In the genomic region with DNA sequence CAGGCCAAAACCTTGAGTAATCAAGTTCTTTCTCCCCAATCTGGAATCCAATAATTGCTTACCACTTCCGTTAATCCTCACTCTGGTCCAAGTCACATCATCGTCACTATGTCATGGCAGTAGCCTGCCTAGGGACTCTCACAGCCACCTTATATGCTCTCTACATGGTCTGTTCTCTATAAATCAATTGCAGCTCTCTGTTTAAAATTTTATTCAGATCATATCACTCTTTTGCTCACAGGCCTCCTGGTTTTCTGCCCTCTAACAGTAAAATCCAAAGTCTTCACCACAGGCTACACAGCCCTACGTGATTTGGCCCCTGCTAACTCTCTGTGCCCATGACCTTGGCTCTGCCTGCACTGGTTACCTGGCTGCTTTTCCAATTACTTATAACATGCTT, we compare ENCODE assay signal across 34 cellular contexts.
DNase-seq lines count a peak whose midpoint lies in the region; ATAC-seq, FAIRE-seq and TF ChIP-seq lines count a peak whose summit lies in the region.
"Had no signal": no experiment of that assay in that cellular context is flagged by ENCODE, and none has a peak within 500 bp of the region (broad histone marks: within the 10 kb centered on the region; RNA-seq: fewer than 3 reads in every experiment).

No MANE protein-coding gene starts in this region.

- no peak overlapping the region for H3K18ac ChIP-seq in IMR-90 (ENCODE audit: low read depth, low read length)

- no peak overlapping the region for H4K8ac ChIP-seq in IMR-90 (ENCODE audit: low read depth in 2 of 2, low read length in 2 of 2)

- no peak for TF ChIP-seq CTCF in SK-N-SH (IDR thresholded peaks at IDR 0.05)
- no peak for TF ChIP-seq CTCF in HepG2 (CRISPR knock-in tag; IDR thresholded peaks at IDR 0.05)
- no peak for TF ChIP-seq CTCF in right lobe of liver (IDR thresholded peaks at IDR 0.05)
- TF ChIP-seq CTCF in BE2C (IDR thresholded peaks at IDR 0.05; ENCODE audit: low read depth, low read length): no peak
- no peak for TF ChIP-seq CTCF in IMR-90 (conservative IDR thresholded peaks at IDR 0.05; ENCODE audit: low read depth, low read length)
- TF ChIP-seq CTCF in prostate gland (IDR thresholded peaks at IDR 0.05): no peak

- no peak overlapping the region for H3K14ac ChIP-seq in IMR-90 (replicated peaks; ENCODE audit: low read depth, low read length)

- H3K4me2 ChIP-seq in SK-N-SH (no peak overlapping the region), HepG2 (ENCODE audit: low read depth, low read length) (no peak overlapping the region), IMR-90 (ENCODE audit: low read depth, low read length) (no peak overlapping the region)
- H3K4me2 ChIP-seq: A549; BLaER1; BLaER1 treated with 17β-estradiol and CSF1 and Interleukin-3, amounts not matched to agents 10 nM and 100 nM had no signal

- H3K9me1 ChIP-seq in IMR-90 (ENCODE audit: insufficient read depth, low read length): 0 out of 2 replicates have a peak, but pooled peaks cover 3% of the 10 kb centered on the region

- H3K23ac ChIP-seq in IMR-90 (ENCODE audit: low read depth, low read length): no peak overlapping the region

- peaks cover 23 to 26% of the 10 kb centered on the region in 2 experiments for H3K79me1 ChIP-seq in IMR-90 (ENCODE audit: low read depth in 1 of 2, low read length in 2 of 2)

- H3K9ac ChIP-seq in SK-N-SH (no peak overlapping the region), HepG2 (ENCODE audit: insufficient read depth, low read depth, low read length) (no peak overlapping the region), IMR-90 (ENCODE audit: low read depth, low read length) (no peak overlapping the region)
- H3K9ac ChIP-seq: BLaER1; BLaER1 treated with 17β-estradiol and CSF1 and Interleukin-3, amounts not matched to agents 10 nM and 100 nM had no signal

- dilution Hi-C loops in IMR-90 (cut with HindIII; ENCODE audit: low sequenced_read_pairs, unreplicated experiment): no loop called here

- POLR2A ChIA-PET in SK-N-SH (lab: Yijun Ruan, JAX) (no interaction called here), HepG2 (lab: Yijun Ruan, JAX) (no interaction called here), IMR-90 (lab: Charles Lee; ENCODE audit: unreplicated experiment) (no interaction called here)

- no peak for FAIRE-seq in HepG2 (lab: Jason Lieb, UNC)
- FAIRE-seq: A204.1, A549, D721Med had no signal

- no peak overlapping the region for H2BK5ac ChIP-seq in IMR-90 (ENCODE audit: low read depth, low read length, poor library complexity, severe bottlenecking)

- peak; percentile 40 for DNase-seq in SK-N-SH
- no peak for DNase-seq in HepG2 (ENCODE audit: low spot score)
- no peak for DNase-seq in right lobe of liver
- peak; percentile 12 for DNase-seq in BE2C
- no peak for DNase-seq in IMR-90
- DNase-seq in prostate gland (ENCODE audit: low spot score): no peak
- DNase-seq: 8988T; ACHN; AML-193; C1 segment of cervical spinal cord; Caco-2; Calu3; CD4-positive, alpha-beta memory T cell; CD4-positive, alpha-beta T cell; CD4-positive, CD25-positive, alpha-beta regulatory T cell; CD8-positive, alpha-beta memory T cell; CD8-positive, alpha-beta T cell; COR-L47; DMS 273 treated with DMSO at 0.1 percent for 48 hours; DMS153; DMS53; DMS79; DMS79 treated with DMSO at 0.1 percent for 48 hours; DND-41; EL had no signal

- H4K20me1 ChIP-seq in SK-N-SH (ENCODE audit: insufficient read depth) (no peaks in the 10 kb centered on the region), HepG2 (ENCODE audit: insufficient read depth, low read length) (no peaks in the 10 kb centered on the region), IMR-90 (ENCODE audit: insufficient read depth, low read length) (no peaks in the 10 kb centered on the region)
- H4K20me1 ChIP-seq: BLaER1 treated with 17β-estradiol and CSF1 and Interleukin-3, amounts not matched to agents 10 nM and 100 nM had no signal

- intact Hi-C loops in HepG2 (cut with micrococcal nuclease; ENCODE audit: unreplicated experiment) (no loop called here), right lobe of liver (cut with DNase I) (no loop called here), IMR-90 (cut with micrococcal nuclease) (no loop called here), prostate gland (cut with DNase I) (no loop called here)

- H2AK5ac ChIP-seq in IMR-90 (ENCODE audit: low read depth, low read length): no peak overlapping the region

- H3K36me3 ChIP-seq in SK-N-SH (replicated peaks in 1 of 2; ENCODE audit: control insufficient read depth in 1 of 2, insufficient read depth in 2 of 2, low read length in 1 of 2) (peaks cover 28 to 30% of the 10 kb centered on the region in 2 experiments), HepG2 (replicated peaks in 1 of 2; ENCODE audit: control insufficient read depth in 1 of 2, insufficient read depth in 2 of 2, low read length in 2 of 2) (peaks cover 7 to 38% of the 10 kb centered on the region in 2 experiments; a peak in 4 of 5 replicates), right lobe of liver (no peaks in the 10 kb centered on the region), BE2C (no peaks in the 10 kb centered on the region), IMR-90 (ENCODE audit: control insufficient read depth, insufficient read depth, low read length) (peaks cover 11% of the 10 kb centered on the region), prostate gland (no peaks in the 10 kb centered on the region)

- CTCF ChIA-PET in SK-N-SH (lab: Yijun Ruan, JAX): interaction anchor here (4.2 kb wide), 1 partner anchor 60 kb away, joined by 15 read pairs; no protein-coding TSS in a partner anchor
- CTCF ChIA-PET in HepG2 (lab: Yijun Ruan, JAX; ENCODE audit: low intra/inter-chr PET ratio, low total read pairs): no interaction called here
- CTCF ChIA-PET in IMR-90 (lab: Yijun Ruan, JAX): no interaction called here

- no peaks in the 10 kb centered on the region for H3K27me3 ChIP-seq in SK-N-SH (ENCODE audit: insufficient read depth)
- H3K27me3 ChIP-seq in HepG2 (ENCODE audit: control insufficient read depth in 1 of 2, insufficient read depth in 2 of 2, low read length in 2 of 2): no peaks in the 10 kb centered on the region
- no peaks in the 10 kb centered on the region for H3K27me3 ChIP-seq in right lobe of liver
- no peaks in the 10 kb centered on the region for H3K27me3 ChIP-seq in BE2C
- H3K27me3 ChIP-seq in IMR-90 (ENCODE audit: control insufficient read depth, insufficient read depth, low read length): no peaks in the 10 kb centered on the region
- no peaks in the 10 kb centered on the region for H3K27me3 ChIP-seq in prostate gland (replicated peaks; ENCODE audit: insufficient read depth)
- H3K27me3 ChIP-seq: BLaER1; BLaER1 treated with 17β-estradiol and CSF1 and Interleukin-3, amounts not matched to agents 10 nM and 100 nM had no signal

- H3K9me2 ChIP-seq in SK-N-SH: no peaks in the 10 kb centered on the region

- peak overlapping the region; percentile 6; the same call in 1 of the 2 replicates for H4K91ac ChIP-seq in IMR-90 (ENCODE audit: insufficient read depth, low read depth, low read length)

- BruUV-seq in HepG2 (replicated peaks; lab: Mats Ljungman, UMichigan) (no TSS peak), IMR-90 (replicated peaks; lab: Mats Ljungman, UMichigan) (no TSS peak)

- H3F3A ChIP-seq in SK-N-SH (replicated peaks; ENCODE audit: insufficient read depth): no peaks in the 10 kb centered on the region

- H3K4me3 ChIP-seq in SK-N-SH (ENCODE audit: low read depth in 2 of 2, low read length in 1 of 2): no peak overlapping the region
- no peak overlapping the region for H3K4me3 ChIP-seq in HepG2 (replicated peaks in 1 of 3; ENCODE audit: insufficient read depth in 1 of 3, low read depth in 2 of 3, low read length in 3 of 3)
- H3K4me3 ChIP-seq in right lobe of liver: no peak overlapping the region
- H3K4me3 ChIP-seq in BE2C (ENCODE audit: low read depth, low read length): no peak overlapping the region
- no peak overlapping the region for H3K4me3 ChIP-seq in IMR-90 (ENCODE audit: insufficient read depth, low read depth, low read length)
- H3K4me3 ChIP-seq in prostate gland: no peak overlapping the region
- H3K4me3 ChIP-seq: A549; BLaER1; BLaER1 treated with 17β-estradiol and CSF1 and Interleukin-3, amounts not matched to agents 10 nM and 100 nM had no signal

- no peak overlapping the region for H2BK15ac ChIP-seq in IMR-90 (ENCODE audit: low read depth, low read length)

- in situ Hi-C loops in HepG2 (cut with HindIII; ENCODE audit: extremely low pct_ligation_motif_present, low pct_unique_long_range_greater_than_20kb): no loop called here
- in situ Hi-C loops in IMR-90 (cut with MboI; ENCODE audit: low sequenced_read_pairs): no loop called here

- H3K56ac ChIP-seq in IMR-90 (ENCODE audit: extremely low read depth, insufficient read depth, low read length): no peak overlapping the region

- no peak overlapping the region for H4K5ac ChIP-seq in IMR-90 (ENCODE audit: low read depth, low read length)

- TF ChIP-seq RAD21 in SK-N-SH (IDR thresholded peaks at IDR 0.05; ENCODE audit: low read length) (peak; percentile 24), HepG2 (CRISPR knock-in tag; IDR thresholded peaks at IDR 0.05) (no peak), IMR-90 (IDR thresholded peaks at IDR 0.05; ENCODE audit: low read length) (no peak)

- TF ChIP-seq POLR2A in HepG2 (IDR thresholded peaks at IDR 0.05; ENCODE audit: insufficient read depth in 1 of 2, low read depth in 2 of 2, low read length in 2 of 2): no peak
- TF ChIP-seq POLR2A in right lobe of liver (IDR thresholded peaks at IDR 0.05): no peak
- TF ChIP-seq POLR2A in IMR-90 (IDR thresholded peaks at IDR 0.05; ENCODE audit: low read depth, low read length): no peak
- TF ChIP-seq POLR2A in prostate gland (IDR thresholded peaks at IDR 0.05): no peak

- H2AFZ ChIP-seq in SK-N-SH (ENCODE audit: low read depth) (no peak overlapping the region), HepG2 (ENCODE audit: low read length) (no peak overlapping the region), IMR-90 (replicated peaks; ENCODE audit: low read length, poor library complexity) (no peak overlapping the region)

- H2BK120ac ChIP-seq in IMR-90 (ENCODE audit: low read depth, low read length): no peak overlapping the region

- H3K4me1 ChIP-seq in SK-N-SH (ENCODE audit: control insufficient read depth in 1 of 2, insufficient read depth in 2 of 2, low read depth in 1 of 2, low read length in 1 of 2) (peaks cover 0 to 10% of the 10 kb centered on the region in 2 experiments; a peak in 2 of 4 replicates), HepG2 (ENCODE audit: insufficient read depth, low read length) (peaks cover 14% of the 10 kb centered on the region; the same call in 1 of the 2 replicates), right lobe of liver (no peaks in the 10 kb centered on the region), BE2C (peaks cover 8% of the 10 kb centered on the region), IMR-90 (ENCODE audit: control insufficient read depth, insufficient read depth, low read length) (peaks cover 2% of the 10 kb centered on the region; the same call in 1 of the 2 replicates), prostate gland (replicated peaks) (no peaks in the 10 kb centered on the region)
- H3K4me1 ChIP-seq: BLaER1 had no signal

- no peak overlapping the region for H2AK9ac ChIP-seq in IMR-90 (replicated peaks; ENCODE audit: low read depth, low read length, poor library complexity)

- H3K9me3 ChIP-seq in SK-N-SH (no peaks in the 10 kb centered on the region), HepG2 (ENCODE audit: low read length) (no peaks in the 10 kb centered on the region), right lobe of liver (no peaks in the 10 kb centered on the region), BE2C (no peaks in the 10 kb centered on the region), IMR-90 (ENCODE audit: control insufficient read depth, insufficient read depth, low read length) (no peaks in the 10 kb centered on the region), prostate gland (no peaks in the 10 kb centered on the region)
- H3K9me3 ChIP-seq: A549; BLaER1; BLaER1 treated with 17β-estradiol and CSF1 and Interleukin-3, amounts not matched to agents 10 nM and 100 nM; Caco-2 had no signal

- WGBS in SK-N-SH (ENCODE audit: low lambda C conversion rate): 91% methylated on average over 3 of the region's 3 CpGs
- WGBS in HepG2 (ENCODE audit: low lambda C conversion rate): 90% methylated on average over 3 of the region's 3 CpGs
- 70% methylated on average over 3 of the region's 3 CpGs for WGBS in right lobe of liver (ENCODE audit: insufficient coverage, low coverage, low lambda C conversion rate, missing lambda C conversion rate)
- 95% methylated on average over 2 of the region's 3 CpGs; no CpG with 5 or more reads in 1 of the 2 experiments for WGBS in IMR-90 (ENCODE audit: extremely low coverage in 2 of 2, insufficient read length in 1 of 2), 2 experiments
- WGBS in prostate gland: 90% methylated on average over 3 of the region's 3 CpGs

- no peak overlapping the region; the same call in 1 of the 2 replicates for H2BK20ac ChIP-seq in IMR-90 (ENCODE audit: low read depth, low read length)

- H3K4ac ChIP-seq in IMR-90 (ENCODE audit: low read depth, low read length): no peak overlapping the region

- peak in 1 of 2 experiments; percentile 83; a peak in 2 of 4 replicates for TF ChIP-seq EP300 in SK-N-SH (IDR thresholded peaks at IDR 0.05; ENCODE audit: borderline replicate concordance in 1 of 2, low read depth in 1 of 2, low read length in 1 of 2)
- no peak for TF ChIP-seq EP300 in HepG2 (IDR thresholded peaks at IDR 0.05; ENCODE audit: low read depth in 2 of 2, low read length in 2 of 2)
- TF ChIP-seq EP300 in HepG2 (CRISPR knock-in tag; IDR thresholded peaks at IDR 0.05; ENCODE audit: borderline replicate concordance): no peak

- H3K79me2 ChIP-seq in SK-N-SH (ENCODE audit: insufficient read depth) (no peaks in the 10 kb centered on the region), HepG2 (ENCODE audit: insufficient read depth, low read length) (no peaks in the 10 kb centered on the region)

- peak overlapping the region in 1 of 2 experiments; percentile 70; a peak in 2 of 4 replicates for H3K27ac ChIP-seq in SK-N-SH (ENCODE audit: low read depth in 2 of 2, low read length in 1 of 2)
- no peak overlapping the region for H3K27ac ChIP-seq in HepG2 (ENCODE audit: extremely low read length, insufficient read depth, low read length)
- H3K27ac ChIP-seq in right lobe of liver: no peak overlapping the region
- no peak overlapping the region for H3K27ac ChIP-seq in IMR-90 (ENCODE audit: insufficient read depth, low read length)
- no peak overlapping the region for H3K27ac ChIP-seq in prostate gland
- H3K27ac ChIP-seq: 22Rv1; A549; BLaER1; BLaER1 treated with 17β-estradiol and CSF1 and Interleukin-3, amounts not matched to agents 10 nM and 100 nM; C4-2B had no signal

- ATAC-seq in SK-N-SH treated with all-trans-retinoic acid at 6 μM for 48 hours (no peak; the same call in 2 of the 3 replicates), HepG2 (peak; percentile 38; the same call in 2 of the 3 replicates), right lobe of liver (no peak), IMR-90 (ENCODE audit: low read depth) (no peak), GM21528 (IDR thresholded peaks at IDR 0.05; ENCODE audit: low FRiP score, unreplicated experiment) (no peak)
- ATAC-seq: A549; CD8-positive, alpha-beta T cell had no signal

Comparison
In these comparisons a context has a peak if more than half of its experiments do, and no peak if none do; other contexts are left out.
1. DNase-seq: peak in SK-N-SH (single experiment) and BE2C (single experiment); none in HepG2 (single experiment), right lobe of liver (0 of 3), IMR-90 (single experiment) and prostate gland (single experiment).